In genomic region chr2:96209729-96210085, GRCh38 we compare ENCODE assay signal across 9 cellular contexts. TPM values are rescaled to one million over a fixed set of nuclear protein-coding genes. Genes with fewer than 3 reads are reported as not detected.
A peak's percentile ranks its signal among the peaks of the same experiment; 100 is the strongest.
DNase-seq lines count a peak whose midpoint lies in the region; ATAC-seq and TF ChIP-seq lines count a peak whose summit lies in the region.
"Had no signal": no experiment of that assay in that cellular context is flagged by ENCODE, and none has a peak within 500 bp of the region (broad histone marks: within the 10 kb centered on the region; RNA-seq: fewer than 3 reads in every experiment).

No MANE protein-coding gene starts in this region.

- no peaks in the 10 kb centered on the region for H3K27me3 Mint-ChIP-seq in nephron (ENCODE audit: low read depth)

- intact Hi-C loops in colonic mucosa (cut with DNase I) = loop anchor here (5.0 kb wide), 1 partner anchor 43 kb away; no protein-coding TSS in a partner anchor

- H3K9ac ChIP-seq in Karpas-422 (ENCODE audit: low read length) = peak overlapping the region; percentile 95
- H3K9ac ChIP-seq in colonic mucosa (ENCODE audit: low read depth in 2 of 2, low read length in 2 of 2) = no peak overlapping the region

- H3K79me2 ChIP-seq in Karpas-422 (ENCODE audit: low read length) = peaks cover 84% of the 10 kb centered on the region

- TF ChIP-seq CTCF in C4-2B (conservative IDR thresholded peaks at IDR 0.05) (no peak), colonic mucosa (IDR thresholded peaks at IDR 0.05) (no peak), nephron (IDR thresholded peaks at IDR 0.05; ENCODE audit: unreplicated experiment in 3 of 3) (no peak)

- H3K4me3 Mint-ChIP-seq in nephron = peak overlapping the region; percentile 90 to 98 (median 96)

- peaks cover 38% of the 10 kb centered on the region for H3K4me1 Mint-ChIP-seq in nephron

- ATAC-seq in HG03521 (IDR thresholded peaks at IDR 0.05; ENCODE audit: unreplicated experiment) = no peak

- H3K27ac ChIP-seq in C4-2B (peak overlapping the region; percentile 96), Karpas-422 (ENCODE audit: low read length) (peak overlapping the region; percentile 65; the same call in 1 of the 2 replicates), colonic mucosa (no peak overlapping the region)

- H3K4me2 ChIP-seq in Karpas-422 (ENCODE audit: low read depth, low read length, poor library complexity, severe bottlenecking) = peak overlapping the region; percentile 95

- H4K20me1 ChIP-seq in Karpas-422 (ENCODE audit: insufficient read depth, low read depth, low read length) = peaks cover 30% of the 10 kb centered on the region

- H3K27me3 ChIP-seq in Karpas-422 (ENCODE audit: low read length) = no peaks in the 10 kb centered on the region
- no peaks in the 10 kb centered on the region for H3K27me3 ChIP-seq in colonic mucosa

- peak overlapping the region; percentile 82 for H3K4me3 ChIP-seq in Karpas-422 (ENCODE audit: low read length)
- peak overlapping the region; percentile 85 for H3K4me3 ChIP-seq in colonic mucosa

- H3K36me3 Mint-ChIP-seq in nephron (ENCODE audit: low read depth) = peaks cover 5% of the 10 kb centered on the region

- H3K9me3 ChIP-seq in Karpas-422 (ENCODE audit: low read length) (no peaks in the 10 kb centered on the region), colonic mucosa (no peaks in the 10 kb centered on the region)

- H3K36me3 ChIP-seq in Karpas-422 (ENCODE audit: insufficient read depth, low read length) (peaks cover 17% of the 10 kb centered on the region; the same call in 1 of the 2 replicates), colonic mucosa (no peaks in the 10 kb centered on the region)

- peak overlapping the region; percentile 91 to 96 (median 95) for H3K27ac Mint-ChIP-seq in nephron

- H2AFZ ChIP-seq in Karpas-422 (ENCODE audit: low read length) = no peak overlapping the region

- no peaks in the 10 kb centered on the region for H3K9me3 Mint-ChIP-seq in nephron

- no peak for DNase-seq in Karpas-422
- no peak for DNase-seq in colonic mucosa
- no peak for DNase-seq in EL
- DNase-seq in SW 1271 (lab: John Stamatoyannopoulos, UW) = no peak
- no peak for DNase-seq in NCI-H2081 treated with DMSO at 0.1 percent for 48 hours (lab: John Stamatoyannopoulos, UW)
- DNase-seq: islet precursor cell had no signal

- no peaks in the 10 kb centered on the region for H3K9me2 ChIP-seq in Karpas-422 (replicated peaks; ENCODE audit: insufficient read depth, low read length)

- H3K4me1 ChIP-seq in Karpas-422 (ENCODE audit: low read length) (peaks cover 55% of the 10 kb centered on the region), colonic mucosa (peaks cover 11% of the 10 kb centered on the region)

RNA-seq across cellular contexts. Expression of gene STARD7, which starts 1.1 kb away (rescaled TPM):
- 140 and 167 TPM in 2 replicates for total RNA-seq in Karpas-422 (2014; rRNA removed; shearing (Covaris generic); ENCODE audit: low replicate concordance)
- 100 to 1,000 TPM; 102 to 179 TPM for total RNA-seq in colonic mucosa

RNA-seq across cellular contexts. Expression of gene TMEM127, which starts 56.1 kb away (rescaled TPM):
- total RNA-seq in Karpas-422 (2014; rRNA removed; shearing (Covaris generic); ENCODE audit: low replicate concordance) = 17.7 and 21.9 TPM in 2 replicates
- total RNA-seq in colonic mucosa = 10 to 100 TPM; 61.9 to 81.1 TPM

RNA-seq across cellular contexts. Expression of gene CIAO1, which starts 56.3 kb away (rescaled TPM):
- total RNA-seq in Karpas-422 (2014; rRNA removed; shearing (Covaris generic); ENCODE audit: low replicate concordance) = 71.2 and 101 TPM in 2 replicates
- total RNA-seq in colonic mucosa = 10 to 100 TPM; 56.0 to 75.5 TPM
